In genomic region chr7:123867220-123867619, GRCh38 we compare ENCODE assay signal across 1 cellular context.
TF ChIP-seq lines count a peak whose summit lies in the region.

No MANE protein-coding gene starts in this region.

TF ChIP-seq in IMR-90, 13 proteins besides CTCF, POLR2A, EP300 and RAD21:
- TF ChIP-seq CEBPB (IDR thresholded peaks at IDR 0.05; ENCODE audit: low read depth, low read length) (0 out of 2 replicates have a peak, but pooled peaks have one; percentile 15), BHLHE40 (IDR thresholded peaks at IDR 0.05; ENCODE audit: low read depth, low read length) (no peak)
TF ChIP-seq in IMR-90: peak in this region for 1.
